ENCODE assay signal across 8 cellular contexts in the genomic region with DNA sequence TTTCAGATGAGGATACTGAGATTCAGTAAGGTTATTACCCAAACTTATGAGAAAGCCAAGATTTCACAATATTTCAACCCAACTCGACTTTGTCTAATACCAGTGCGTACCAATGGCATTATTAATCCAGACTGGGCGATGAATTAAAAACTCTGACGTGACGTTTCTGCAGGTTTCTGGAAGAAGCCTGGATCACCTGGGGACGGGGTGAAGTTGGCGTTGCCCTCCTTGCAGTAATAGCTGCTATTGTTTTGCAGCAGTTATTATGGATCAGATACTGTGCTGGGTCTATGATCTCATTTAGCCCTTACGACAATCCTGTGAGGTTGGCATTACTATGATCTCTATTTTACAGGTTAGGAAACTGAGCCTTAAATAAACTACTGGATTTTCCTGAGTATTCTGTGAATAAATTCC. TPM values are rescaled to one million over a fixed set of nuclear protein-coding genes. Genes with fewer than 3 reads are reported as not detected.
DNase-seq lines count a peak whose midpoint lies in the region; TF ChIP-seq lines count a peak whose summit lies in the region.

No MANE protein-coding gene starts in this region.

- H3K4me2 ChIP-seq in SU-DHL-6 (ENCODE audit: low read depth, low read length, poor library complexity, severe bottlenecking) = peak overlapping the region; percentile 90

- no peaks in the 10 kb centered on the region for H3K27me3 ChIP-seq in SU-DHL-6 (ENCODE audit: low read length)
- no peaks in the 10 kb centered on the region for H3K27me3 ChIP-seq in ovary

- peaks cover 40% of the 10 kb centered on the region for H3K79me2 ChIP-seq in SU-DHL-6 (ENCODE audit: insufficient read depth, low read length)

- CTCF ChIA-PET in HEK293T (lab: Yijun Ruan, JAX) = interaction anchor here (0.6 to 0.9 kb wide), 2 partner anchors 130 to 312 kb away, joined by 3 to 4 read pairs; no protein-coding TSS in a partner anchor

- no peak for TF ChIP-seq CTCF in SU-DHL-6 (IDR thresholded peaks at IDR 0.05; ENCODE audit: insufficient read depth, low read length, poor library complexity, severe bottlenecking)
- TF ChIP-seq CTCF in fibroblast of villous mesenchyme (IDR thresholded peaks at IDR 0.05; ENCODE audit: insufficient read depth, low read depth, low read length) = no peak
- no peak for TF ChIP-seq CTCF in ovary (IDR thresholded peaks at IDR 0.05)

- WGBS in ovary, 3 donors = 2 to 5% (median 3%) methylated on average over 8 of the region's 8 CpGs

- POLR2A ChIA-PET in HEK293T (lab: Yijun Ruan, JAX) = interaction anchor here (0.6 to 2.6 kb wide), 24 partner anchors 9 to 595 kb away, joined by 3 to 20 read pairs (median 4); a partner anchor contains a TSS

- peaks cover 19% of the 10 kb centered on the region for H4K20me1 ChIP-seq in SU-DHL-6 (ENCODE audit: low read depth, low read length)

- H3K36me3 ChIP-seq in SU-DHL-6 (ENCODE audit: low read length) (peaks cover 15% of the 10 kb centered on the region), ovary (no peaks in the 10 kb centered on the region)

- H3K9me2 ChIP-seq in SU-DHL-6 (replicated peaks; ENCODE audit: insufficient read depth, low read length) = no peaks in the 10 kb centered on the region

- H3K4me3 ChIP-seq in SU-DHL-6 (ENCODE audit: insufficient read depth, low read length, poor library complexity, severe bottlenecking) (peak overlapping the region; percentile 79), fibroblast of villous mesenchyme (ENCODE audit: low read depth, low read length) (peak overlapping the region; percentile 91), ovary (peak overlapping the region; percentile 91)

- H3K27ac ChIP-seq in SU-DHL-6 (ENCODE audit: low read depth, low read length) = peak overlapping the region; percentile 87
- H3K27ac ChIP-seq in ovary = peak overlapping the region; percentile 89 to 98

- peak overlapping the region; percentile 90 for H3K9ac ChIP-seq in SU-DHL-6 (ENCODE audit: low read length)

- intact Hi-C loops in ovary (cut with DNase I) = no loop called here

- no peaks in the 10 kb centered on the region for H3K9me3 ChIP-seq in SU-DHL-6 (ENCODE audit: insufficient read depth, low read length)
- H3K9me3 ChIP-seq in ovary = no peaks in the 10 kb centered on the region

- peak overlapping the region; percentile 82 for H2AFZ ChIP-seq in SU-DHL-6 (ENCODE audit: low read depth, low read length, severe bottlenecking)

- DNase-seq in GM04503 (ENCODE audit: low read depth) = peak; percentile 31
- peak; percentile 22 for DNase-seq in HEK293T (ENCODE audit: extremely low spot score)
- no peak for DNase-seq in fibroblast of villous mesenchyme (ENCODE audit: low read depth)
- DNase-seq in ovary = peak in 2 of 5 donors; percentile 26 to 34
- DNase-seq in NCI-H2029 treated with DMSO at 0.1 percent for 48 hours (lab: John Stamatoyannopoulos, UW) = no peak
- no peak for DNase-seq in NOMO-1 treated with DMSO at 0.1 percent for 48 hours (lab: John Stamatoyannopoulos, UW; ENCODE audit: unreplicated experiment)
- no peak for DNase-seq in NCI-H526 treated with DMSO at 0.1 percent for 48 hours (lab: John Stamatoyannopoulos, UW)

- peaks cover 7% of the 10 kb centered on the region for H3F3A ChIP-seq in SU-DHL-6 (ENCODE audit: insufficient read depth)

- TF ChIP-seq POLR2A in ovary (IDR thresholded peaks at IDR 0.05) = no peak

- TF ChIP-seq EP300 in ovary (IDR thresholded peaks at IDR 0.05) = no peak

- peaks cover 3% of the 10 kb centered on the region for H3K4me1 ChIP-seq in ovary (ENCODE audit: insufficient read depth)

TF ChIP-seq in HEK293T, 16 proteins besides CTCF, POLR2A, EP300 and RAD21:
- TF ChIP-seq ZNF384 (IDR thresholded peaks at IDR 0.05) = no peak
- TF ChIP-seq SUZ12 (IDR thresholded peaks at IDR 0.05) = no peak
- TF ChIP-seq ARNT (IDR thresholded peaks at IDR 0.05) = no peak
- TF ChIP-seq NFRKB (IDR thresholded peaks at IDR 0.05) = no peak
- TF ChIP-seq FOXM1 (IDR thresholded peaks at IDR 0.05; ENCODE audit: borderline replicate concordance) = no peak
- no peak for TF ChIP-seq HDGF (IDR thresholded peaks at IDR 0.05; ENCODE audit: borderline replicate concordance)
- TF ChIP-seq LEF1 (IDR thresholded peaks at IDR 0.05; ENCODE audit: borderline replicate concordance) = no peak
- no peak for TF ChIP-seq FOXK2 (IDR thresholded peaks at IDR 0.05)
- TF ChIP-seq CTBP1 (IDR thresholded peaks at IDR 0.05; ENCODE audit: borderline replicate concordance) = no peak
- TF ChIP-seq, protein P1, sequence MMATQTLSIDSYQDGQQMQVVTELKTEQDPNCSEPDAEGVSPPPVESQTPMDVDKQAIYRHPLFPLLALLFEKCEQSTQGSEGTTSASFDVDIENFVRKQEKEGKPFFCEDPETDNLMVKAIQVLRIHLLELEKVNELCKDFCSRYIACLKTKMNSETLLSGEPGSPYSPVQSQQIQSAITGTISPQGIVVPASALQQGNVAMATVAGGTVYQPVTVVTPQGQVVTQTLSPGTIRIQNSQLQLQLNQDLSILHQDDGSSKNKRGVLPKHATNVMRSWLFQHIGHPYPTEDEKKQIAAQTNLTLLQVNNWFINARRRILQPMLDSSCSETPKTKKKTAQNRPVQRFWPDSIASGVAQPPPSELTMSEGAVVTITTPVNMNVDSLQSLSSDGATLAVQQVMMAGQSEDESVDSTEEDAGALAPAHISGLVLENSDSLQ (IDR thresholded peaks at IDR 0.05) = no peak
- TF ChIP-seq SP1 (IDR thresholded peaks at IDR 0.05) = no peak
- no peak for TF ChIP-seq FOXA1 (IDR thresholded peaks at IDR 0.05)
- no peak for TF ChIP-seq BHLHE40 (IDR thresholded peaks at IDR 0.05; ENCODE audit: borderline replicate concordance)
- TF ChIP-seq L3MBTL2 (conservative IDR thresholded peaks at IDR 0.05) = no peak
- TF ChIP-seq TARDBP (IDR thresholded peaks at IDR 0.05) = no peak

RNA-seq across cellular contexts. Expression of a gene that starts 0.6 kb away (rescaled TPM):
- total RNA-seq in fibroblast of villous mesenchyme (17.7 and 24.2 TPM in 2 replicates), ovary (10 to 100 TPM; 15.0 to 24.0 (median 19.7) TPM)
- polyA plus RNA-seq in ovary = 10 to 100 TPM; 13.0 to 17.2 TPM

RNA-seq across cellular contexts. Expression of a gene that starts 44.5 kb away (rescaled TPM):
- not detected in 2 replicates for total RNA-seq in fibroblast of villous mesenchyme
- total RNA-seq in ovary = 1 to 10 TPM in 1 of 7 donors, under 1 TPM in 2, not detected in 4; 0.25 to 1.4 (median 0.28) TPM
- polyA plus RNA-seq in ovary = not detected

Comparison
In these comparisons a context has a peak if more than half of its experiments do, and no peak if none do; other contexts are left out.
1. DNase-seq: peak in GM04503 (single experiment) and HEK293T (single experiment); none in fibroblast of villous mesenchyme (single experiment), NCI-H2029 treated with DMSO at 0.1 percent for 48 hours (single experiment), NOMO-1 treated with DMSO at 0.1 percent for 48 hours (single experiment) and NCI-H526 treated with DMSO at 0.1 percent for 48 hours (single experiment).
2. Peak in every context shown above with its lines, with median percentiles within 50 percentile points of each other: H3K4me3 ChIP-seq.